In the genomic region with DNA sequence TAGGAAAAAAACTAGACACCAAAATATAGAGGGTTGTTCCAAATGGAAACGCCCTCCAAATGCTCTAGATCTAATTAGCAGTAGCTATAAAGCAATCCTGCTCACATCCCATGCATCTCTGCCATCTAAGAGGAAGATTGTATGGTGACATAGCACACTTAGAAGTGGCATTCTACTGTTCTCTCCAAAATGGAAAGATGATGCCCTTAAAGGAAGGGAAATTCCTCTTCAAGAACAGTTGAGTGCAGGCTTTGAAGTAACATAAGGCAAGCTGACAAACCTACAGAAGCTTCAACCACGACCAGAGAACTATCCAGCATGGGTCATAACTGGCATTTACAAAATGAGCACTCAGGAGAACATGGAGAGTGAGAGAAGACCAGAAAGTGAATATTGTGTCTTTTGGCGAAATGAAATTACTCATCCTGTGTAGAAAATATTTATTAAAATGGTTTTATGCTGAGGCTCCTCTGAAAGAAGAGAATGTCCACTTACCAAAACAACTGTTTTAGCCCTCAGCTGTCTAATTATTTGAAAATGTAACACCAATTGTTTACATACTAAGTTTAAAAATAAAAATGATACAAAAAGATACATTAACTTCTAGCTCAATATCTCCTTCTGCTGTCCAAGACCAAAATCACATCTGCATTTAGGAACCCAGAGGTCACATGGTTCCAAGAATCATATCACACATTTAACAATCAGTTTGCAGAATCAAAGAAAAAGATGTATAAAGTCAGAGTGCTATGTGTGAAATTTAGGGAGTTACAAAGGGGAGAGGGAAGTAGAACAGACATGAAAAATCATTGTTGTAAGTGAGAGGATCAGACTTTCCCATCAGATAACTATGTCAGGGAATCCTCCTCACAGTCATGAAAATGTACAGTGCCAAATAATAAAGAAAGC, we compare ENCODE assay signal across 11 cellular contexts.
A peak's percentile ranks its signal among the peaks of the same experiment; 100 is the strongest.
DNase-seq lines count a peak whose midpoint lies in the region; ATAC-seq and TF ChIP-seq lines count a peak whose summit lies in the region.
"Had no signal": no experiment of that assay in that cellular context is flagged by ENCODE, and none has a peak within 500 bp of the region (broad histone marks: within the 10 kb centered on the region; RNA-seq: fewer than 3 reads in every experiment).

No MANE protein-coding gene starts in this region.

- no peak for ATAC-seq in GM18909 (IDR thresholded peaks at IDR 0.05; ENCODE audit: poor library complexity, unreplicated experiment)

- CTCF ChIA-PET in BJ (lab: Yijun Ruan, JAX) = interaction anchor here (0.5 to 3.7 kb wide), 19 partner anchors 8 to 666 kb away, joined by 3 to 15 read pairs (median 4); partner anchors contain the start of genes DTWD1, FAM227B and FGF7

- H3K27ac ChIP-seq in Peyer's patch = peak overlapping the region in 3 of 4 donors; percentile 25 to 49 (median 35)

- TF ChIP-seq CTCF in BJ (IDR thresholded peaks at IDR 0.05; ENCODE audit: insufficient read depth, low read depth, low read length) = peak; percentile 43
- TF ChIP-seq CTCF in Peyer's patch (IDR thresholded peaks at IDR 0.05) = peak in 2 of 6 experiments; percentile 5 to 28

- TF ChIP-seq POLR2A in Peyer's patch (IDR thresholded peaks at IDR 0.05) = no peak

- no peaks in the 10 kb centered on the region for H3K27me3 ChIP-seq in BJ (ENCODE audit: control insufficient read depth, insufficient read depth, low read length)
- H3K27me3 ChIP-seq in Peyer's patch = no peaks in the 10 kb centered on the region

- no peaks in the 10 kb centered on the region for H3K9me3 ChIP-seq in Peyer's patch

- H3K36me3 ChIP-seq in BJ (ENCODE audit: control insufficient read depth, insufficient read depth, low read length) = no peaks in the 10 kb centered on the region
- no peaks in the 10 kb centered on the region for H3K36me3 ChIP-seq in Peyer's patch

- H3K4me3 ChIP-seq in BJ (ENCODE audit: low read depth, low read length) (no peak overlapping the region), Peyer's patch (no peak overlapping the region)

- POLR2A ChIA-PET in BJ (lab: Charles Lee) = interaction anchor here (0.6 to 1.0 kb wide), 4 partner anchors 46 to 276 kb away, joined by 3 to 6 read pairs (median 4); no protein-coding TSS in a partner anchor

- H3K4me1 ChIP-seq in Peyer's patch = no peaks in the 10 kb centered on the region

- DNase-seq in BJ (ENCODE audit: low read depth) (no peak), Peyer's patch (no peak), fibroblast of peridontal ligament (ENCODE audit: extremely low read depth) (peak; percentile 92), putamen (ENCODE audit: low spot score) (peak; percentile 72), NCI-H1105 (lab: John Stamatoyannopoulos, UW) (no peak), ureter (ENCODE audit: low spot score) (no peak), HuH-7 (ENCODE audit: low spot score) (no peak)
- DNase-seq: activated CD4-positive, alpha-beta T cell treated with anti-CD3 and anti-CD28 coated beads for 48 hours; DMS53; naive B cell had no signal

Comparison
In these comparisons a context has a peak if more than half of its experiments do, and no peak if none do; other contexts are left out.
1. DNase-seq: peak in fibroblast of peridontal ligament (single experiment) and putamen (single experiment); none in BJ (single experiment), Peyer's patch (0 of 3), NCI-H1105 (single experiment), ureter (single experiment) and HuH-7 (single experiment).